Comparison of ENCODE assay signal across 20 cellular contexts in genomic region chr4:125398263-125398662, GRCh38.
A peak's percentile ranks its signal among the peaks of the same experiment; 100 is the strongest.
DNase-seq lines count a peak whose midpoint lies in the region; ATAC-seq and TF ChIP-seq lines count a peak whose summit lies in the region.
"Had no signal": no experiment of that assay in that cellular context is flagged by ENCODE, and none has a peak within 500 bp of the region (broad histone marks: within the 10 kb centered on the region; RNA-seq: fewer than 3 reads in every experiment).

No MANE protein-coding gene starts in this region.

- no peak for TF ChIP-seq POLR2A in IMR-90 (IDR thresholded peaks at IDR 0.05; ENCODE audit: low read depth, low read length)

- TF ChIP-seq RAD21 in IMR-90 (IDR thresholded peaks at IDR 0.05; ENCODE audit: low read length): no peak

- H3K27me3 Mint-ChIP-seq in nephron (ENCODE audit: low read depth) (no peaks in the 10 kb centered on the region), H9 (ENCODE audit: low read depth) (no peaks in the 10 kb centered on the region)
- H3K27me3 Mint-ChIP-seq: CD4-positive, alpha-beta memory T cell had no signal

- POLR2A ChIA-PET in IMR-90 (lab: Charles Lee; ENCODE audit: unreplicated experiment): no interaction called here

- H3K14ac ChIP-seq in IMR-90 (replicated peaks; ENCODE audit: low read depth, low read length) (no peak overlapping the region), H9 (ENCODE audit: insufficient read depth, low read length) (no peak overlapping the region)

- H2AK5ac ChIP-seq in IMR-90 (ENCODE audit: low read depth, low read length): no peak overlapping the region
- no peak overlapping the region for H2AK5ac ChIP-seq in H9 (ENCODE audit: insufficient read length, low read length)

- ATAC-seq in IMR-90 (ENCODE audit: low read depth): no peak
- ATAC-seq: HCT116, Right ventricle myocardium inferior had no signal

- CTCF ChIA-PET in IMR-90 (lab: Yijun Ruan, JAX): no interaction called here

- peak overlapping the region; percentile 4; the same call in 1 of the 2 replicates for H3K4me3 ChIP-seq in ACC112 (ENCODE audit: low read depth, low read length)
- no peak overlapping the region for H3K4me3 ChIP-seq in IMR-90 (ENCODE audit: insufficient read depth, low read depth, low read length)
- H3K4me3 ChIP-seq in BE2C (ENCODE audit: low read depth, low read length): no peak overlapping the region
- H3K4me3 ChIP-seq: BLaER1 treated with 17β-estradiol and CSF1 and Interleukin-3, amounts not matched to agents 10 nM and 100 nM had no signal

- TF ChIP-seq CTCF in IMR-90 (conservative IDR thresholded peaks at IDR 0.05; ENCODE audit: low read depth, low read length) (no peak), nephron (IDR thresholded peaks at IDR 0.05; ENCODE audit: unreplicated experiment in 3 of 3) (no peak), BE2C (IDR thresholded peaks at IDR 0.05; ENCODE audit: low read depth, low read length) (no peak), H9 (conservative IDR thresholded peaks at IDR 0.05) (no peak)

- no peak overlapping the region for H3T11ph ChIP-seq in H9 (ENCODE audit: low read length)

- H3K18ac ChIP-seq in IMR-90 (ENCODE audit: low read depth, low read length): no peak overlapping the region
- no peak overlapping the region for H3K18ac ChIP-seq in H9 (ENCODE audit: insufficient read length, low read depth, low read length)

- H3K4ac ChIP-seq in IMR-90 (ENCODE audit: low read depth, low read length) (no peak overlapping the region), H9 (ENCODE audit: low read depth, low read length) (no peak overlapping the region)

- H3K4me3 Mint-ChIP-seq in nephron (no peak overlapping the region), H9 (no peak overlapping the region)
- H3K4me3 Mint-ChIP-seq: CD4-positive, alpha-beta memory T cell had no signal

- H3K36me3 ChIP-seq in ACC112 (ENCODE audit: insufficient read depth, low read length) (no peaks in the 10 kb centered on the region), IMR-90 (ENCODE audit: control insufficient read depth, insufficient read depth, low read length) (0 out of 2 replicates have a peak, but pooled peaks cover 2% of the 10 kb centered on the region), BE2C (no peaks in the 10 kb centered on the region)
- H3K36me3 ChIP-seq: BLaER1 treated with 17β-estradiol and CSF1 and Interleukin-3, amounts not matched to agents 10 nM and 100 nM had no signal

- no peaks in the 10 kb centered on the region for H3K27me3 ChIP-seq in ACC112 (ENCODE audit: insufficient read depth, low read length)
- no peaks in the 10 kb centered on the region for H3K27me3 ChIP-seq in IMR-90 (ENCODE audit: control insufficient read depth, insufficient read depth, low read length)
- H3K27me3 ChIP-seq in BE2C: no peaks in the 10 kb centered on the region
- no peaks in the 10 kb centered on the region for H3K27me3 ChIP-seq in H9 (ENCODE audit: insufficient read depth, low read length)
- H3K27me3 ChIP-seq: BLaER1 treated with 17β-estradiol and CSF1 and Interleukin-3, amounts not matched to agents 10 nM and 100 nM had no signal

- H2BK120ac ChIP-seq in IMR-90 (ENCODE audit: low read depth, low read length): no peak overlapping the region
- no peak overlapping the region for H2BK120ac ChIP-seq in H9 (ENCODE audit: low read depth, low read length, poor library complexity, severe bottlenecking)

- H3K23me2 ChIP-seq in H9 (ENCODE audit: insufficient read length, low read depth, low read length, poor library complexity, severe bottlenecking): no peaks in the 10 kb centered on the region

- H3K27ac ChIP-seq in ACC112 (ENCODE audit: low read depth, low read length) (no peak overlapping the region), IMR-90 (ENCODE audit: insufficient read depth, low read length) (no peak overlapping the region), H9 (ENCODE audit: insufficient read length, low read depth, low read length) (no peak overlapping the region)
- H3K27ac ChIP-seq: BLaER1 treated with 17β-estradiol and CSF1 and Interleukin-3, amounts not matched to agents 10 nM and 100 nM had no signal

- in situ Hi-C loops in IMR-90 (cut with MboI; ENCODE audit: low sequenced_read_pairs): no loop called here

- BruUV-seq in IMR-90 (replicated peaks; lab: Mats Ljungman, UMichigan): no TSS peak

- peaks cover 7% of the 10 kb centered on the region for H3K36me3 Mint-ChIP-seq in nephron (ENCODE audit: low read depth)
- H3K36me3 Mint-ChIP-seq in H9 (ENCODE audit: insufficient read depth in 1 of 3, low read depth in 3 of 3): no peaks in the 10 kb centered on the region
- H3K36me3 Mint-ChIP-seq: CD4-positive, alpha-beta memory T cell had no signal

- DNase-seq in IMR-90: no peak
- DNase-seq in retina: peak; percentile 51
- no peak for DNase-seq in DMS 273 treated with DMSO at 0.1 percent for 48 hours (lab: John Stamatoyannopoulos, UW)
- DNase-seq in BE2C: no peak
- no peak for DNase-seq in H9
- DNase-seq: CD4-positive, alpha-beta memory T cell; DMS153; GOT3; Karpas-422; MV-4-11; NCI-H1105 treated with DMSO at 0.1 percent for 48 hours; NCI-H1694; NCI-H2081; NCI-H446 treated with DMSO at 0.1 percent for 48 hours; NCI-H526 treated with DMSO at 0.1 percent for 48 hours had no signal

- H2AFZ ChIP-seq in ACC112 (ENCODE audit: low read length, unreplicated experiment): no peak overlapping the region
- H2AFZ ChIP-seq in IMR-90 (replicated peaks; ENCODE audit: low read length, poor library complexity): no peak overlapping the region
- no peak overlapping the region for H2AFZ ChIP-seq in H9 (ENCODE audit: low read length)

- H3K9me3 ChIP-seq in IMR-90 (ENCODE audit: control insufficient read depth, insufficient read depth, low read length): no peaks in the 10 kb centered on the region
- no peaks in the 10 kb centered on the region for H3K9me3 ChIP-seq in BE2C
- H3K9me3 ChIP-seq in H9 (ENCODE audit: control insufficient read depth, low read depth, low read length): no peaks in the 10 kb centered on the region
- H3K9me3 ChIP-seq: BLaER1 treated with 17β-estradiol and CSF1 and Interleukin-3, amounts not matched to agents 10 nM and 100 nM had no signal

- dilution Hi-C loops in IMR-90 (cut with HindIII; ENCODE audit: low sequenced_read_pairs, unreplicated experiment): no loop called here

- H2BK5ac ChIP-seq in IMR-90 (ENCODE audit: low read depth, low read length, poor library complexity, severe bottlenecking) (no peak overlapping the region), H9 (ENCODE audit: insufficient read length, low read length) (no peak overlapping the region)

- H3K9me3 Mint-ChIP-seq in nephron: no peaks in the 10 kb centered on the region
- H3K9me3 Mint-ChIP-seq in H9: no peaks in the 10 kb centered on the region

- H3K27ac Mint-ChIP-seq in nephron (peak overlapping the region; percentile 48 to 72 (median 58)), H9 (no peak overlapping the region; a peak in 1 of 7 replicates)
- H3K27ac Mint-ChIP-seq: CD4-positive, alpha-beta memory T cell had no signal

- no peak overlapping the region for H2BK20ac ChIP-seq in IMR-90 (ENCODE audit: low read depth, low read length)
- no peak overlapping the region for H2BK20ac ChIP-seq in H9 (ENCODE audit: low read depth, low read length, poor library complexity, severe bottlenecking)

- H3K4me1 ChIP-seq in ACC112 (ENCODE audit: control insufficient read depth, insufficient read depth, low read length, unreplicated experiment): peaks cover 20% of the 10 kb centered on the region
- no peaks in the 10 kb centered on the region for H3K4me1 ChIP-seq in IMR-90 (ENCODE audit: control insufficient read depth, insufficient read depth, low read length)
- peaks cover 8% of the 10 kb centered on the region for H3K4me1 ChIP-seq in BE2C
- no peaks in the 10 kb centered on the region; the same call in 1 of the 2 replicates for H3K4me1 ChIP-seq in H9 (ENCODE audit: insufficient read depth, low read length)
- H3K4me1 ChIP-seq: BLaER1 treated with 17β-estradiol and CSF1 and Interleukin-3, amounts not matched to agents 10 nM and 100 nM had no signal

- H3K9me1 ChIP-seq in IMR-90 (ENCODE audit: insufficient read depth, low read length): peaks cover 2% of the 10 kb centered on the region; the same call in 1 of the 2 replicates

- WGBS in IMR-90 (ENCODE audit: extremely low coverage in 2 of 2, insufficient read length in 1 of 2), 2 experiments: no CpG with 5 or more reads among the region's 4 CpGs
- WGBS in H9 (ENCODE audit: extremely low coverage, insufficient read length, low lambda C conversion rate): no CpG with 5 or more reads among the region's 4 CpGs

- peaks cover 13 to 23% of the 10 kb centered on the region in 2 experiments; a peak in 3 of 4 replicates for H3K79me1 ChIP-seq in IMR-90 (ENCODE audit: low read depth in 1 of 2, low read length in 2 of 2)
- no peaks in the 10 kb centered on the region for H3K79me1 ChIP-seq in H9 (ENCODE audit: insufficient read depth, low read depth, low read length, poor library complexity, severe bottlenecking)

- H3K4me2 ChIP-seq in IMR-90 (ENCODE audit: low read depth, low read length): no peak overlapping the region
- no peak overlapping the region for H3K4me2 ChIP-seq in H9 (ENCODE audit: insufficient read depth, insufficient read length, low read length)
- H3K4me2 ChIP-seq: BLaER1 treated with 17β-estradiol and CSF1 and Interleukin-3, amounts not matched to agents 10 nM and 100 nM had no signal

- no peak overlapping the region for H4K5ac ChIP-seq in IMR-90 (ENCODE audit: low read depth, low read length)
- H4K5ac ChIP-seq in H9 (ENCODE audit: insufficient read length, low read depth, low read length): no peak overlapping the region

- intact Hi-C loops in IMR-90 (cut with micrococcal nuclease): no loop called here

- H4K8ac ChIP-seq in IMR-90 (ENCODE audit: low read depth in 2 of 2, low read length in 2 of 2) (no peak overlapping the region), H9 (replicated peaks; ENCODE audit: insufficient read length, low read depth, low read length) (no peak overlapping the region)

- H2BK15ac ChIP-seq in IMR-90 (ENCODE audit: low read depth, low read length): 0 out of 3 replicates have a peak overlapping the region, but pooled peaks have one; percentile 74
- H2BK15ac ChIP-seq in H9 (ENCODE audit: low read depth, low read length): no peak overlapping the region

- H3K79me2 ChIP-seq in ACC112 (ENCODE audit: control insufficient read depth, insufficient read depth, low read length, unreplicated experiment): peaks cover 7% of the 10 kb centered on the region
- H3K79me2 ChIP-seq in H9 (ENCODE audit: insufficient read depth, low read length): no peaks in the 10 kb centered on the region

- no peak overlapping the region for H3K56ac ChIP-seq in IMR-90 (ENCODE audit: extremely low read depth, insufficient read depth, low read length)
- H3K56ac ChIP-seq in H9 (ENCODE audit: insufficient read length, low read depth, low read length): no peak overlapping the region

- H2BK12ac ChIP-seq in H9 (ENCODE audit: insufficient read length, low read depth, low read length): no peak overlapping the region

- H4K91ac ChIP-seq in IMR-90 (ENCODE audit: insufficient read depth, low read depth, low read length) (no peak overlapping the region), H9 (ENCODE audit: insufficient read length, low read depth, low read length) (no peak overlapping the region)

- H4K20me1 ChIP-seq in IMR-90 (ENCODE audit: insufficient read depth, low read length) (no peaks in the 10 kb centered on the region), H9 (ENCODE audit: control insufficient read depth, insufficient read depth, insufficient read length) (no peaks in the 10 kb centered on the region)
- H4K20me1 ChIP-seq: BLaER1 treated with 17β-estradiol and CSF1 and Interleukin-3, amounts not matched to agents 10 nM and 100 nM had no signal

- no peak overlapping the region for H2AK9ac ChIP-seq in IMR-90 (replicated peaks; ENCODE audit: low read depth, low read length, poor library complexity)

- H3K4me1 Mint-ChIP-seq in nephron: peaks cover 13% of the 10 kb centered on the region
- H3K4me1 Mint-ChIP-seq in H9: peaks cover 2 to 8% of the 10 kb centered on the region in 2 experiments; a peak in 3 of 4 replicates
- H3K4me1 Mint-ChIP-seq: CD4-positive, alpha-beta memory T cell had no signal

- no peak overlapping the region for H3K9ac ChIP-seq in IMR-90 (ENCODE audit: low read depth, low read length)
- no peak overlapping the region for H3K9ac ChIP-seq in H9 (ENCODE audit: extremely low read depth, insufficient read length, low read length)
- H3K9ac ChIP-seq: BLaER1 treated with 17β-estradiol and CSF1 and Interleukin-3, amounts not matched to agents 10 nM and 100 nM had no signal

- H3K23ac ChIP-seq in IMR-90 (ENCODE audit: low read depth, low read length): 0 out of 2 replicates have a peak overlapping the region, but pooled peaks have one; percentile 0
- no peak overlapping the region for H3K23ac ChIP-seq in H9 (ENCODE audit: insufficient read length, low read depth, low read length)

Comparison
In these comparisons a context has a peak if more than half of its experiments do, and no peak if none do; other contexts are left out.
1. H3K27ac Mint-ChIP-seq: peak in nephron (3 of 3); none in H9 (0 of 3).